8 cellular contexts compared by ENCODE assay signal in genomic region chr20:297925-298754, GRCh38. TPM values are rescaled to one million over a fixed set of nuclear protein-coding genes. Genes with fewer than 3 reads are reported as not detected.
DNase-seq lines count a peak whose midpoint lies in the region; ATAC-seq and TF ChIP-seq lines count a peak whose summit lies in the region.

No MANE protein-coding gene starts in this region.

- H3K4me2 ChIP-seq in OCI-LY3 (ENCODE audit: low read length) = peak overlapping the region; percentile 89

- DNase-seq in COLO668 (lab: John Stamatoyannopoulos, UW; ENCODE audit: unreplicated experiment) (peak; percentile 89), HK-2 (ENCODE audit: unreplicated experiment) (peak; percentile 80), fibroblast of the conjunctiva (ENCODE audit: low read depth) (peak; percentile 65)
- DNase-seq in activated T-helper 1 cell treated with anti-CD3 and anti-CD28 coated beads, Interleukin-12 subunit alpha, Interleukin-12 subunit beta, Interleukin-2, Interleukin-4 antibody, amounts not matched to agents 30 ng/mL and 10 ng/mL and 1 ng/mL, durations not matched to agents 14 hours and 24 hours and 36 hours (ENCODE audit: low spot score) = peak; percentile 30
- peak; percentile 69 for DNase-seq in natural killer cell treated with Interleukin-12 subunit alpha and Interleukin-12 subunit beta and Interleukin-15 and Interleukin-18, amount 100 ng/mL, for 72 hours (ENCODE audit: low spot score)

- H3K79me2 ChIP-seq in OCI-LY3 (ENCODE audit: low read length) = peaks cover 43% of the 10 kb centered on the region

- H2AFZ ChIP-seq in OCI-LY3 (ENCODE audit: low read depth, low read length) = peak overlapping the region; percentile 49; the same call in 1 of the 2 replicates

- H3K4me1 ChIP-seq in OCI-LY3 (ENCODE audit: low read length) = peaks cover 29% of the 10 kb centered on the region

- H3K36me3 Mint-ChIP-seq in activated T-helper 1 cell treated with anti-CD3 and anti-CD28 coated beads, Interleukin-12 subunit alpha, Interleukin-12 subunit beta, Interleukin-2, Interleukin-4 antibody, amounts not matched to agents 30 ng/mL and 10 ng/mL and 1 ng/mL, durations not matched to agents 14 hours and 24 hours and 36 hours (ENCODE audit: low read depth) = peaks cover 27% of the 10 kb centered on the region
- peaks cover 18% of the 10 kb centered on the region for H3K36me3 Mint-ChIP-seq in natural killer cell treated with Interleukin-12 subunit alpha and Interleukin-12 subunit beta and Interleukin-15 and Interleukin-18, amount 100 ng/mL, for 72 hours

- peaks cover 30% of the 10 kb centered on the region for H4K20me1 ChIP-seq in OCI-LY3 (ENCODE audit: insufficient read depth, low read length)

- H3K9me3 Mint-ChIP-seq in activated T-helper 1 cell treated with anti-CD3 and anti-CD28 coated beads, Interleukin-12 subunit alpha, Interleukin-12 subunit beta, Interleukin-2, Interleukin-4 antibody, amounts not matched to agents 30 ng/mL and 10 ng/mL and 1 ng/mL, durations not matched to agents 14 hours and 24 hours and 36 hours = no peaks in the 10 kb centered on the region
- H3K9me3 Mint-ChIP-seq in natural killer cell treated with Interleukin-12 subunit alpha and Interleukin-12 subunit beta and Interleukin-15 and Interleukin-18, amount 100 ng/mL, for 72 hours = no peaks in the 10 kb centered on the region

- H3K27ac Mint-ChIP-seq in activated T-helper 1 cell treated with anti-CD3 and anti-CD28 coated beads, Interleukin-12 subunit alpha, Interleukin-12 subunit beta, Interleukin-2, Interleukin-4 antibody, amounts not matched to agents 30 ng/mL and 10 ng/mL and 1 ng/mL, durations not matched to agents 14 hours and 24 hours and 36 hours = peak overlapping the region; percentile 99
- peak overlapping the region; percentile 99 to 100 for H3K27ac Mint-ChIP-seq in natural killer cell treated with Interleukin-12 subunit alpha and Interleukin-12 subunit beta and Interleukin-15 and Interleukin-18, amount 100 ng/mL, for 72 hours

- no peaks in the 10 kb centered on the region for H3K27me3 Mint-ChIP-seq in activated T-helper 1 cell treated with anti-CD3 and anti-CD28 coated beads, Interleukin-12 subunit alpha, Interleukin-12 subunit beta, Interleukin-2, Interleukin-4 antibody, amounts not matched to agents 30 ng/mL and 10 ng/mL and 1 ng/mL, durations not matched to agents 14 hours and 24 hours and 36 hours (ENCODE audit: insufficient read depth)
- H3K27me3 Mint-ChIP-seq in natural killer cell treated with Interleukin-12 subunit alpha and Interleukin-12 subunit beta and Interleukin-15 and Interleukin-18, amount 100 ng/mL, for 72 hours = no peaks in the 10 kb centered on the region

- H3K9me3 ChIP-seq in OCI-LY3 (ENCODE audit: insufficient read depth, low read length) = no peaks in the 10 kb centered on the region

- intact Hi-C loops in activated T-helper 1 cell treated with anti-CD3 and anti-CD28 coated beads, Interleukin-12 subunit alpha, Interleukin-12 subunit beta, Interleukin-2, Interleukin-4 antibody, amounts not matched to agents 30 ng/mL and 10 ng/mL and 1 ng/mL, durations not matched to agents 14 hours and 24 hours and 36 hours (cut with micrococcal nuclease) = loop anchor here (1.0 to 5.0 kb wide), 10 partner anchors 8 to 1804 kb away; partner anchors contain the start of genes C20orf96, CSNK2A1, SOX12 and STK35

- H3K36me3 ChIP-seq in OCI-LY3 (replicated peaks; ENCODE audit: low read depth, low read length) = peaks cover 27% of the 10 kb centered on the region

- H3K27me3 ChIP-seq in OCI-LY3 (ENCODE audit: low read depth, low read length) = no peaks in the 10 kb centered on the region

- H3K4me3 Mint-ChIP-seq in activated T-helper 1 cell treated with anti-CD3 and anti-CD28 coated beads, Interleukin-12 subunit alpha, Interleukin-12 subunit beta, Interleukin-2, Interleukin-4 antibody, amounts not matched to agents 30 ng/mL and 10 ng/mL and 1 ng/mL, durations not matched to agents 14 hours and 24 hours and 36 hours = peak overlapping the region; percentile 99
- H3K4me3 Mint-ChIP-seq in natural killer cell treated with Interleukin-12 subunit alpha and Interleukin-12 subunit beta and Interleukin-15 and Interleukin-18, amount 100 ng/mL, for 72 hours = peak overlapping the region; percentile 98

- peaks cover 59% of the 10 kb centered on the region for H3K4me1 Mint-ChIP-seq in activated T-helper 1 cell treated with anti-CD3 and anti-CD28 coated beads, Interleukin-12 subunit alpha, Interleukin-12 subunit beta, Interleukin-2, Interleukin-4 antibody, amounts not matched to agents 30 ng/mL and 10 ng/mL and 1 ng/mL, durations not matched to agents 14 hours and 24 hours and 36 hours (ENCODE audit: low read depth)
- H3K4me1 Mint-ChIP-seq in natural killer cell treated with Interleukin-12 subunit alpha and Interleukin-12 subunit beta and Interleukin-15 and Interleukin-18, amount 100 ng/mL, for 72 hours (ENCODE audit: low read depth in 2 of 2) = peaks cover 40 to 52% of the 10 kb centered on the region in 2 donors

- H3K9ac ChIP-seq in OCI-LY3 (ENCODE audit: low read length) = peak overlapping the region; percentile 86

- H3K27ac ChIP-seq in OCI-LY3 (ENCODE audit: low read length) (peak overlapping the region; percentile 65), temporal lobe (ENCODE audit: low read depth, low read length) (peak overlapping the region; percentile 82)

- peak overlapping the region; percentile 92 for H3K4me3 ChIP-seq in OCI-LY3 (ENCODE audit: low read length)

- peak; percentile 29 for ATAC-seq in GM19455 (IDR thresholded peaks at IDR 0.05; ENCODE audit: unreplicated experiment)
- ATAC-seq in natural killer cell treated with Interleukin-12 subunit alpha and Interleukin-12 subunit beta and Interleukin-15 and Interleukin-18, amount 100 ng/mL, for 72 hours = peak; percentile 36 to 40

- TF ChIP-seq CTCF in OCI-LY3 (IDR thresholded peaks at IDR 0.05; ENCODE audit: low read depth, low read length) = no peak

RNA-seq across cellular contexts. Expression of gene ZCCHC3, which starts 0.8 kb away (rescaled TPM):
- 25.9 TPM in 2 replicates for total RNA-seq in activated T-helper 1 cell treated with anti-CD3 and anti-CD28 coated beads, Interleukin-12 subunit alpha, Interleukin-12 subunit beta, Interleukin-2, Interleukin-4 antibody, amounts not matched to agents 30 ng/mL and 10 ng/mL and 1 ng/mL, durations not matched to agents 14 hours and 24 hours and 36 hours
- total RNA-seq in natural killer cell treated with Interleukin-12 subunit alpha and Interleukin-12 subunit beta and Interleukin-15 and Interleukin-18, amount 100 ng/mL, for 72 hours = 10 to 100 TPM; 18.7 to 20.6 TPM
- 14.3 TPM for total RNA-seq in temporal lobe

RNA-seq across cellular contexts. Expression of gene C20orf96, which starts 7.6 kb away (rescaled TPM):
- total RNA-seq in activated T-helper 1 cell treated with anti-CD3 and anti-CD28 coated beads, Interleukin-12 subunit alpha, Interleukin-12 subunit beta, Interleukin-2, Interleukin-4 antibody, amounts not matched to agents 30 ng/mL and 10 ng/mL and 1 ng/mL, durations not matched to agents 14 hours and 24 hours and 36 hours = 4.3 and 4.7 TPM in 2 replicates
- 1 to 10 TPM; 2.0 to 6.2 TPM for total RNA-seq in natural killer cell treated with Interleukin-12 subunit alpha and Interleukin-12 subunit beta and Interleukin-15 and Interleukin-18, amount 100 ng/mL, for 72 hours
- 11.1 TPM for total RNA-seq in temporal lobe

RNA-seq across cellular contexts. Expression of gene SOX12, which starts 27.2 kb away (rescaled TPM):
- 7.4 and 7.6 TPM in 2 replicates for total RNA-seq in activated T-helper 1 cell treated with anti-CD3 and anti-CD28 coated beads, Interleukin-12 subunit alpha, Interleukin-12 subunit beta, Interleukin-2, Interleukin-4 antibody, amounts not matched to agents 30 ng/mL and 10 ng/mL and 1 ng/mL, durations not matched to agents 14 hours and 24 hours and 36 hours
- total RNA-seq in natural killer cell treated with Interleukin-12 subunit alpha and Interleukin-12 subunit beta and Interleukin-15 and Interleukin-18, amount 100 ng/mL, for 72 hours = 1 to 10 TPM in 1 of 2 donors, under 1 TPM in 1; 0.36 to 1.5 TPM
- 15.0 TPM for total RNA-seq in temporal lobe

RNA-seq across cellular contexts. Expression of gene DEFB132, which starts 40.6 kb away (rescaled TPM):
- total RNA-seq in activated T-helper 1 cell treated with anti-CD3 and anti-CD28 coated beads, Interleukin-12 subunit alpha, Interleukin-12 subunit beta, Interleukin-2, Interleukin-4 antibody, amounts not matched to agents 30 ng/mL and 10 ng/mL and 1 ng/mL, durations not matched to agents 14 hours and 24 hours and 36 hours = not detected in 2 replicates
- total RNA-seq in natural killer cell treated with Interleukin-12 subunit alpha and Interleukin-12 subunit beta and Interleukin-15 and Interleukin-18, amount 100 ng/mL, for 72 hours = not detected
- not detected for total RNA-seq in temporal lobe

RNA-seq across cellular contexts. Expression of gene NRSN2, which starts 48.8 kb away (rescaled TPM):
- total RNA-seq in activated T-helper 1 cell treated with anti-CD3 and anti-CD28 coated beads, Interleukin-12 subunit alpha, Interleukin-12 subunit beta, Interleukin-2, Interleukin-4 antibody, amounts not matched to agents 30 ng/mL and 10 ng/mL and 1 ng/mL, durations not matched to agents 14 hours and 24 hours and 36 hours = 5.1 and 6.5 TPM in 2 replicates
- total RNA-seq in natural killer cell treated with Interleukin-12 subunit alpha and Interleukin-12 subunit beta and Interleukin-15 and Interleukin-18, amount 100 ng/mL, for 72 hours = 1 to 10 TPM; 3.6 to 5.5 TPM
- 32.7 TPM for total RNA-seq in temporal lobe

Comparison
In these comparisons a context has a peak if more than half of its experiments do, and no peak if none do; other contexts are left out.
1. Peak in every context shown above with its lines: DNase-seq, ATAC-seq, H3K4me3 ChIP-seq and H3K27ac ChIP-seq.
2. DNase-seq: peak in every context shown above with its lines; median percentile 89 in COLO668; 80 in HK-2; 69 in natural killer cell treated with Interleukin-12 subunit alpha and Interleukin-12 subunit beta and Interleukin-15 and Interleukin-18, amount 100 ng/mL, for 72 hours; 65 in fibroblast of the conjunctiva; 30 in activated T-helper 1 cell treated with anti-CD3 and anti-CD28 coated beads, Interleukin-12 subunit alpha, Interleukin-12 subunit beta, Interleukin-2, Interleukin-4 antibody, amounts not matched to agents 30 ng/mL and 10 ng/mL and 1 ng/mL, durations not matched to agents 14 hours and 24 hours and 36 hours.